ENCODE assay signal across 28 cellular contexts in genomic region chr20:48262396-48262795, GRCh38.
"Had no signal": no experiment of that assay in that cellular context is flagged by ENCODE, and none has a peak within 500 bp of the region (broad histone marks: within the 10 kb centered on the region; RNA-seq: fewer than 3 reads in every experiment).

No MANE protein-coding gene starts in this region.

- H3K36me3 ChIP-seq: brain microvascular endothelial cell, esophagus squamous epithelium, gastroesophageal sphincter had no signal

- H3K27ac Mint-ChIP-seq: activated CD4-positive, alpha-beta memory T cell treated with anti-CD3 and anti-CD28 coated beads, Interleukin-2, amount 10 ng/mL, durations not matched to agents 7 days and 5 days; activated CD4-positive, alpha-beta T cell treated with anti-CD3 and anti-CD28 coated beads, Interleukin-2, amount 10 ng/mL, durations not matched to agents 7 days and 5 days; activated naive CD8-positive, alpha-beta T cell; activated T-helper 17 cell treated with anti-CD3 and anti-CD28 coated beads, Interleukin-2, amount 50 U/mL, for 72 hours; effector memory CD8-positive, alpha-beta T cell had no signal

- H3K36me3 Mint-ChIP-seq: activated naive CD8-positive, alpha-beta T cell had no signal

- H3K4me3 Mint-ChIP-seq: activated CD4-positive, alpha-beta memory T cell treated with anti-CD3 and anti-CD28 coated beads, Interleukin-2, amount 10 ng/mL, durations not matched to agents 7 days and 5 days; activated CD4-positive, alpha-beta T cell treated with anti-CD3 and anti-CD28 coated beads, Interleukin-2, amount 10 ng/mL, durations not matched to agents 7 days and 5 days; activated naive CD8-positive, alpha-beta T cell; activated T-cell treated with anti-CD3 and anti-CD28 coated beads, Interleukin-2, amount 50 U/mL, for 4 hours; activated T-helper 17 cell treated with anti-CD3 and anti-CD28 coated beads, Interleukin-2, amount 50 U/mL, for 72 hours; central memory CD8-positive, alpha-beta T cell; effector memory CD8-positive, alpha-beta T cell had no signal

- H3K9me3 Mint-ChIP-seq: activated CD4-positive, alpha-beta memory T cell treated with anti-CD3 and anti-CD28 coated beads, Interleukin-2, amount 10 ng/mL, durations not matched to agents 7 days and 5 days; activated CD4-positive, alpha-beta T cell treated with anti-CD3 and anti-CD28 coated beads, Interleukin-2, amount 10 ng/mL, durations not matched to agents 7 days and 5 days; activated T-cell treated with anti-CD3 and anti-CD28 coated beads, Interleukin-2, amount 50 U/mL, for 4 hours; activated T-helper 17 cell treated with anti-CD3 and anti-CD28 coated beads, Interleukin-2, amount 50 U/mL, for 72 hours; central memory CD8-positive, alpha-beta T cell; effector memory CD8-positive, alpha-beta T cell had no signal

- H3K9me3 ChIP-seq: esophagus squamous epithelium, gastroesophageal sphincter had no signal

- H3K27me3 ChIP-seq: brain microvascular endothelial cell, gastroesophageal sphincter had no signal

- H3K27ac ChIP-seq: brain microvascular endothelial cell, epithelial cell of prostate, esophagus squamous epithelium, gastroesophageal sphincter had no signal

- H3K4me1 ChIP-seq: esophagus squamous epithelium, gastroesophageal sphincter had no signal

- DNase-seq: activated CD4-positive, alpha-beta memory T cell treated with anti-CD3 and anti-CD28 coated beads, Interleukin-2, amount 10 ng/mL, durations not matched to agents 7 days and 5 days; activated CD4-positive, alpha-beta T cell treated with anti-CD3 and anti-CD28 coated beads for 1 hour; activated CD4-positive, alpha-beta T cell treated with anti-CD3 and anti-CD28 coated beads for 4 hours; activated CD4-positive, alpha-beta T cell treated with anti-CD3 and anti-CD28 coated beads, Interleukin-2, amount 10 ng/mL, durations not matched to agents 7 days and 5 days; activated CD4-positive, alpha-beta T cell treated with anti-CD3 and anti-CD28 coated beads, Interleukin-2, amount 50 U/mL, for 4 hours; activated CD4-positive, CD25-positive, alpha-beta regulatory T cell; activated CD8-positive, alpha-beta memory T cell treated with anti-CD3 and anti-CD28 coated beads, Interleukin-2, amount 50 U/mL, for 48 hours; activated effector memory CD4-positive, alpha-beta T cell treated with Interleukin-2 at 50 U/mL for 16 hours; activated gamma-delta T cell treated with Interleukin-2 at 50 U/mL for 16 hours; activated naive CD4-positive, alpha-beta T cell treated with anti-CD3 and anti-CD28 coated beads, Interleukin-2, amount 50 U/mL, for 16 hours; activated naive CD4-positive, alpha-beta T cell treated with Interleukin-2 at 50 U/mL for 16 hours; activated T-cell treated with anti-CD3 and anti-CD28 coated beads for 4 hours; activated T-cell treated with anti-CD3 and anti-CD28 coated beads, Interleukin-2, amount 50 U/mL, for 4 hours; amniotic stem cell; anterior cingulate cortex; brain microvascular endothelial cell; cortex of kidney; dermis blood vessel endothelial cell; effector CD4-positive, alpha-beta T cell; effector memory CD8-positive, alpha-beta T cell; esophagus squamous epithelium; foreskin melanocyte; T-helper 2 cell had no signal

- ATAC-seq: activated T-cell treated with anti-CD3 and anti-CD28 coated beads, Interleukin-2, amount 50 U/mL, for 4 hours; activated T-helper 17 cell treated with anti-CD3 and anti-CD28 coated beads, Interleukin-2, amount 50 U/mL, for 72 hours; effector memory CD8-positive, alpha-beta T cell; gastroesophageal sphincter had no signal

- H3K4me1 Mint-ChIP-seq: activated CD4-positive, alpha-beta memory T cell treated with anti-CD3 and anti-CD28 coated beads, Interleukin-2, amount 10 ng/mL, durations not matched to agents 7 days and 5 days; activated CD4-positive, alpha-beta T cell treated with anti-CD3 and anti-CD28 coated beads, Interleukin-2, amount 10 ng/mL, durations not matched to agents 7 days and 5 days; activated T-helper 17 cell treated with anti-CD3 and anti-CD28 coated beads, Interleukin-2, amount 50 U/mL, for 72 hours; central memory CD8-positive, alpha-beta T cell had no signal

- H3K4me3 ChIP-seq: esophagus squamous epithelium, gastroesophageal sphincter had no signal
